ENCODE assay signal across 2 cellular contexts in genomic region chr1:108575241-108575850, GRCh38.
A peak's percentile ranks its signal among the peaks of the same experiment; 100 is the strongest.
TF ChIP-seq lines count a peak whose summit lies in the region.

No MANE protein-coding gene starts in this region.

TF ChIP-seq in IMR-90, 13 proteins besides CTCF, POLR2A, EP300 and RAD21:
- TF ChIP-seq ELK1 (IDR thresholded peaks at IDR 0.05; ENCODE audit: borderline replicate concordance, low read depth, low read length) (no peak), NFE2L2 (IDR thresholded peaks at IDR 0.05; ENCODE audit: low read depth, low read length) (peak; percentile 88), BHLHE40 (IDR thresholded peaks at IDR 0.05; ENCODE audit: low read depth, low read length) (no peak), MAFK (IDR thresholded peaks at IDR 0.05; ENCODE audit: low read depth, low read length) (peak; percentile 40; the same call in 1 of the 2 replicates), CEBPB (IDR thresholded peaks at IDR 0.05; ENCODE audit: low read depth, low read length) (no peak), FOS (IDR thresholded peaks at IDR 0.05; ENCODE audit: low read depth, low read length) (no peak), CHD1 (IDR thresholded peaks at IDR 0.05; ENCODE audit: low read depth, low read length) (no peak), RFX5 (IDR thresholded peaks at IDR 0.05; ENCODE audit: low read depth, low read length) (no peak), RCOR1 (IDR thresholded peaks at IDR 0.05; ENCODE audit: insufficient replicate concordance, low read length) (no peak), MXI1 (IDR thresholded peaks at IDR 0.05; ENCODE audit: borderline replicate concordance, low read depth, low read length) (no peak)

TF ChIP-seq in endothelial cell of umbilical vein, 7 proteins besides CTCF, POLR2A, EP300 and RAD21:
- TF ChIP-seq FOS (IDR thresholded peaks at IDR 0.05; ENCODE audit: borderline replicate concordance, insufficient read depth, low read length): no peak
- TF ChIP-seq GATA2 (IDR thresholded peaks at IDR 0.05; ENCODE audit: insufficient read depth, insufficient read length, low read depth, low read length): no peak
- TF ChIP-seq EZH2 (IDR thresholded peaks at IDR 0.05; ENCODE audit: borderline replicate concordance, low read depth, low read length, severe bottlenecking): no peak
- no peak for TF ChIP-seq MYC (IDR thresholded peaks at IDR 0.05; ENCODE audit: low read depth, low read length)
- no peak for TF ChIP-seq JUN (IDR thresholded peaks at IDR 0.05; ENCODE audit: borderline replicate concordance, insufficient read depth, insufficient read length, low read depth)
- no peak for TF ChIP-seq POLR2AphosphoS5 (IDR thresholded peaks at IDR 0.05; ENCODE audit: insufficient read depth, low read depth, low read length)
- no peak for TF ChIP-seq MAX (IDR thresholded peaks at IDR 0.05; ENCODE audit: insufficient read depth, insufficient read length)
